In the genomic region with DNA sequence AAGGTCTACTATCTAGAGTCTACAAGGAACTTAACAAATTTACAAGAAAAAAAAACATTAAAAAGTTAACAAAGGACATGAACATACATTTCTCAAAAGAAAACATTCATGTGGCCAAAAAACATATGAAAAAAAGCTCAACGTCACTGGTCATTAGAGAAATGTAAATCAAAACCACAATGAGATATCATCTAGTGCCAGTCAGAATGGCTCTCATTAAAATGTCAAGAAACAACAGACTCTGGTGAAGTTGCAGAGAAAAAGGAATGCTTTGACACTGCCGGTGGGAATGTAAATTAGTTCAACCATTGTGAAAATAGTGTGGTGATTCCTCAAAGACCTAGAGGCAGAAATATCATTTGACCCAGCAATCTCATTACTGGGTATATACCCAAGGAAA, we compare ENCODE assay signal across 22 cellular contexts.
"Had no signal": no experiment of that assay in that cellular context is flagged by ENCODE, and none has a peak within 500 bp of the region (broad histone marks: within the 10 kb centered on the region; RNA-seq: fewer than 3 reads in every experiment).

No MANE protein-coding gene starts in this region.

- DNase-seq: hypothalamus; islet precursor cell; left ventricle myocardium inferior; mesendoderm; naive B cell; natural killer cell; nephron progenitor cell; occipital lobe; ovary; right lobe of liver; stimulated activated CD4-positive, alpha-beta T cell treated with anti-CD3 and anti-CD28 coated beads, Interleukin-12 subunit alpha, Interleukin-12 subunit beta, amount 100 ng/mL, for 4 hours; stimulated activated CD4-positive, alpha-beta T cell treated with anti-CD3 and anti-CD28 coated beads, Interleukin-15, amount 100 ng/mL, for 24 hours; stimulated activated CD4-positive, alpha-beta T cell treated with anti-CD3 and anti-CD28 coated beads, Interleukin-4, amount 100 ng/mL, for 24 hours; stimulated activated naive CD4-positive, alpha-beta T cell; tibial artery; trophoblast cell; upper lobe of right lung had no signal

- H3K9me3 Mint-ChIP-seq: naive B cell; natural killer cell; stimulated activated effector memory CD8-positive, alpha-beta T cell treated with anti-CD3 and anti-CD28 coated beads, Interleukin-12 subunit alpha, Interleukin-12 subunit beta, amount 100 ng/mL, for 72 hours; stimulated activated naive CD8-positive, alpha-beta T cell treated with anti-CD3 and anti-CD28 coated beads, Interleukin-15, Interleukin-2, amounts not matched to agents 100 ng/mL and 50 ng/mL, for 24 hours had no signal

- H3K27ac Mint-ChIP-seq: mesothelial cell of epicardium; naive B cell; natural killer cell; nephron progenitor cell; neural progenitor cell; progenitor cell of endocrine pancreas; stimulated activated effector memory CD8-positive, alpha-beta T cell treated with anti-CD3 and anti-CD28 coated beads, Interleukin-12 subunit alpha, Interleukin-12 subunit beta, amount 100 ng/mL, for 72 hours; stimulated activated naive CD8-positive, alpha-beta T cell treated with anti-CD3 and anti-CD28 coated beads, Interleukin-15, Interleukin-2, amounts not matched to agents 100 ng/mL and 50 ng/mL, for 24 hours had no signal

- H3K4me3 Mint-ChIP-seq: mesothelial cell of epicardium; naive B cell; natural killer cell; nephron progenitor cell; neural progenitor cell; stimulated activated effector memory CD8-positive, alpha-beta T cell treated with anti-CD3 and anti-CD28 coated beads, Interleukin-12 subunit alpha, Interleukin-12 subunit beta, amount 100 ng/mL, for 72 hours; stimulated activated naive CD8-positive, alpha-beta T cell treated with anti-CD3 and anti-CD28 coated beads, Interleukin-15, Interleukin-2, amounts not matched to agents 100 ng/mL and 50 ng/mL, for 24 hours had no signal

- H3K4me1 Mint-ChIP-seq: natural killer cell; nephron progenitor cell; stimulated activated effector memory CD8-positive, alpha-beta T cell treated with anti-CD3 and anti-CD28 coated beads, Interleukin-12 subunit alpha, Interleukin-12 subunit beta, amount 100 ng/mL, for 72 hours had no signal

- H3K27me3 Mint-ChIP-seq: naive B cell; progenitor cell of endocrine pancreas; stimulated activated naive CD8-positive, alpha-beta T cell treated with anti-CD3 and anti-CD28 coated beads, Interleukin-15, Interleukin-2, amounts not matched to agents 100 ng/mL and 50 ng/mL, for 24 hours had no signal

- H3K36me3 Mint-ChIP-seq: naive B cell; natural killer cell; stimulated activated effector memory CD8-positive, alpha-beta T cell treated with anti-CD3 and anti-CD28 coated beads, Interleukin-12 subunit alpha, Interleukin-12 subunit beta, amount 100 ng/mL, for 72 hours had no signal

- ATAC-seq: natural killer cell; right lobe of liver; stimulated activated effector memory CD8-positive, alpha-beta T cell treated with anti-CD3 and anti-CD28 coated beads, Interleukin-12 subunit alpha, Interleukin-12 subunit beta, amount 100 ng/mL, for 72 hours; upper lobe of right lung had no signal
